In genomic region chr9:94984891-94985476, GRCh38 we compare ENCODE assay signal across 25 cellular contexts.
"Had no signal": no experiment of that assay in that cellular context is flagged by ENCODE, and none has a peak within 500 bp of the region (broad histone marks: within the 10 kb centered on the region; RNA-seq: fewer than 3 reads in every experiment).

No MANE protein-coding gene starts in this region.

- H3K4me3 ChIP-seq: adrenal gland, ascending aorta, colonic mucosa, dorsolateral prefrontal cortex, esophagus muscularis mucosa, gastroesophageal sphincter, lung, stomach, suprapubic skin, transverse colon had no signal

- H3K36me3 ChIP-seq: adrenal gland, ascending aorta, brain microvascular endothelial cell, colonic mucosa, gastroesophageal sphincter, transverse colon, WERI-Rb-1 had no signal

- H3K9me3 ChIP-seq: adrenal gland, ascending aorta, colonic mucosa, esophagus muscularis mucosa, gastroesophageal sphincter, stomach, suprapubic skin, transverse colon had no signal

- DNase-seq: activated CD4-positive, alpha-beta T cell treated with anti-CD3 and anti-CD28 coated beads for 1 hour; activated CD4-positive, alpha-beta T cell treated with anti-CD3 and anti-CD28 coated beads, Interleukin-2, amount 50 U/mL, for 4 hours; activated effector memory CD4-positive, alpha-beta T cell treated with anti-CD3 and anti-CD28 coated beads, Interleukin-2, amount 50 U/mL, for 16 hours; activated T-cell treated with anti-CD3 and anti-CD28 coated beads for 4 hours; adrenal gland; brain microvascular endothelial cell; colonic mucosa; dorsolateral prefrontal cortex; kidney; occipital lobe; small intestine; stomach; T-helper 1 cell; transverse colon; WERI-Rb-1 had no signal

- H3K27me3 Mint-ChIP-seq: activated naive CD4-positive, alpha-beta T cell treated with anti-CD3 and anti-CD28 coated beads, Interleukin-2, amount 50 U/mL, for 24 hours; naive thymus-derived CD4-positive, alpha-beta T cell; stimulated activated memory B cell treated with anti-CD40 and anti-IgM and Interleukin-4, amounts not matched to agents 10 μg/mL and 1 μg/mL and 100 μg/mL, for 72 hours had no signal

- ATAC-seq: gastroesophageal sphincter; naive thymus-derived CD4-positive, alpha-beta T cell; sciatic nerve; stimulated activated memory B cell treated with anti-CD40 and anti-IgM and Interleukin-4, amounts not matched to agents 10 μg/mL and 1 μg/mL and 100 μg/mL, for 72 hours had no signal

- H3K27ac ChIP-seq: adrenal gland, ascending aorta, brain microvascular endothelial cell, colonic mucosa, esophagus muscularis mucosa, gastroesophageal sphincter, stomach, suprapubic skin, transverse colon, WERI-Rb-1 had no signal

- H3K4me3 Mint-ChIP-seq: activated naive CD4-positive, alpha-beta T cell treated with anti-CD3 and anti-CD28 coated beads, Interleukin-2, amount 50 U/mL, for 24 hours; naive thymus-derived CD4-positive, alpha-beta T cell; neural crest cell; stimulated activated memory B cell treated with anti-CD40 and anti-IgM and Interleukin-4, amounts not matched to agents 10 μg/mL and 1 μg/mL and 100 μg/mL, for 72 hours had no signal

- H3K27ac Mint-ChIP-seq: activated naive CD4-positive, alpha-beta T cell treated with anti-CD3 and anti-CD28 coated beads, Interleukin-2, amount 50 U/mL, for 24 hours; stimulated activated memory B cell treated with anti-CD40 and anti-IgM and Interleukin-4, amounts not matched to agents 10 μg/mL and 1 μg/mL and 100 μg/mL, for 72 hours had no signal

- H3K4me1 Mint-ChIP-seq: stimulated activated memory B cell treated with anti-CD40 and anti-IgM and Interleukin-4, amounts not matched to agents 10 μg/mL and 1 μg/mL and 100 μg/mL, for 72 hours had no signal

- H3K9me3 Mint-ChIP-seq: activated naive CD4-positive, alpha-beta T cell treated with anti-CD3 and anti-CD28 coated beads, Interleukin-2, amount 50 U/mL, for 24 hours; neural crest cell; stimulated activated memory B cell treated with anti-CD40 and anti-IgM and Interleukin-4, amounts not matched to agents 10 μg/mL and 1 μg/mL and 100 μg/mL, for 72 hours had no signal
